Comparison of ENCODE assay signal across 3 cellular contexts in the genomic region with DNA sequence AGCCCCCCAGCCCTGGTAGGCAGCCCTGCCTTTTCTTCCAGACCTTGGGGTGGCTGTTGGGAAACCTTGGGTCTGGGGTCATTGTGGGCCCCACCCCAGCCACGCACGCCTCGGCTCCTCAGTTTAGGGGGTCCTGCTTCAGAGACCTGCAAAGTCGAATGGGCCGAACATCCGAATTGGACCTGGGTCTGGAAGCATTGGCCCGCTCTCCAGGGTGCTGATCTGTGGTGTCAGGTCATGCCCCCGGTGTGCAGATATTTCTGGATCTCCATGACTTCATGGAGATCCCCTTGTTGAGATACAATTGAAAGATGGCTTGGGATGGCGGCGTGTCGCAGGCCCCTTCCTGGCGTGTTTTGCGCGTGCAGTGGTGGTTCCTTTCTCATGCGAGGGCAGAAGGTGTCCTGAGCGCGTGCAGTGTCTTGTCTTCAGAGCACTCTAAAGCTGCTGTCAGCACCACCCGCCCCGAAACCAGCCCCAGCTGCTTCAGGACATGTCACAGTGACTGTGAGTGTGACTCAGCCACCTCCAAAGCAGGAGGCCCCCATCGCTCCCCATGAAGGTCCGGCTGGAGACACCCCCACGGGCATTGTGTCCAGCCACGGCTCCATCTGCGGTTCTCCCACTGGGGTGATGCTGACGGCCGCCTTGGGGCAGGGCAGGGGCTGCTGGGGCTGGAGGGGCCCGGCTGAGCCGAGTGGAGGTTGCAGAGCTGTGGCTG.
A peak's percentile ranks its signal among the peaks of the same experiment; 100 is the strongest.
TF ChIP-seq lines count a peak whose summit lies in the region.

No MANE protein-coding gene starts in this region.

TF ChIP-seq in GM23338, 12 proteins besides CTCF, POLR2A, EP300 and RAD21 (continued from another document):
- peak; percentile 56 for TF ChIP-seq REST (IDR thresholded peaks at IDR 0.05; ENCODE audit: unreplicated experiment)
- TF ChIP-seq NANOG (IDR thresholded peaks at IDR 0.05; ENCODE audit: borderline replicate concordance) = no peak
- no peak for TF ChIP-seq JUNB (IDR thresholded peaks at IDR 0.05; ENCODE audit: unreplicated experiment)

TF ChIP-seq in GM12878, 131 proteins besides CTCF, POLR2A, EP300 and RAD21:
- TF ChIP-seq REST (IDR thresholded peaks at IDR 0.05; ENCODE audit: low read depth, low read length) (peak; percentile 54; the same call in 1 of the 2 replicates), ZNF384 (IDR thresholded peaks at IDR 0.05; ENCODE audit: borderline replicate concordance, low read depth, low read length) (no peak), USF2 (IDR thresholded peaks at IDR 0.05; ENCODE audit: borderline replicate concordance, low read depth, low read length) (no peak), FOXK2 (IDR thresholded peaks at IDR 0.05) (no peak)
- TF ChIP-seq, protein P1, sequence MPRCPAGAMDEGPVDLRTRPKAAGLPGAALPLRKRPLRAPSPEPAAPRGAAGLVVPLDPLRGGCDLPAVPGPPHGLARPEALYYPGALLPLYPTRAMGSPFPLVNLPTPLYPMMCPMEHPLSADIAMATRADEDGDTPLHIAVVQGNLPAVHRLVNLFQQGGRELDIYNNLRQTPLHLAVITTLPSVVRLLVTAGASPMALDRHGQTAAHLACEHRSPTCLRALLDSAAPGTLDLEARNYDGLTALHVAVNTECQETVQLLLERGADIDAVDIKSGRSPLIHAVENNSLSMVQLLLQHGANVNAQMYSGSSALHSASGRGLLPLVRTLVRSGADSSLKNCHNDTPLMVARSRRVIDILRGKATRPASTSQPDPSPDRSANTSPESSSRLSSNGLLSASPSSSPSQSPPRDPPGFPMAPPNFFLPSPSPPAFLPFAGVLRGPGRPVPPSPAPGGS (IDR thresholded peaks at IDR 0.05; ENCODE audit: borderline replicate concordance, insufficient read depth, low read depth, low read length, poor library complexity, severe bottlenecking) = no peak

TF ChIP-seq in neural cell, 6 proteins besides CTCF, POLR2A, EP300 and RAD21 (continued from another document):
- no peak for TF ChIP-seq SMC3 (conservative IDR thresholded peaks at IDR 0.05; ENCODE audit: poor library complexity)
